17 cellular contexts compared by ENCODE assay signal in the genomic region with DNA sequence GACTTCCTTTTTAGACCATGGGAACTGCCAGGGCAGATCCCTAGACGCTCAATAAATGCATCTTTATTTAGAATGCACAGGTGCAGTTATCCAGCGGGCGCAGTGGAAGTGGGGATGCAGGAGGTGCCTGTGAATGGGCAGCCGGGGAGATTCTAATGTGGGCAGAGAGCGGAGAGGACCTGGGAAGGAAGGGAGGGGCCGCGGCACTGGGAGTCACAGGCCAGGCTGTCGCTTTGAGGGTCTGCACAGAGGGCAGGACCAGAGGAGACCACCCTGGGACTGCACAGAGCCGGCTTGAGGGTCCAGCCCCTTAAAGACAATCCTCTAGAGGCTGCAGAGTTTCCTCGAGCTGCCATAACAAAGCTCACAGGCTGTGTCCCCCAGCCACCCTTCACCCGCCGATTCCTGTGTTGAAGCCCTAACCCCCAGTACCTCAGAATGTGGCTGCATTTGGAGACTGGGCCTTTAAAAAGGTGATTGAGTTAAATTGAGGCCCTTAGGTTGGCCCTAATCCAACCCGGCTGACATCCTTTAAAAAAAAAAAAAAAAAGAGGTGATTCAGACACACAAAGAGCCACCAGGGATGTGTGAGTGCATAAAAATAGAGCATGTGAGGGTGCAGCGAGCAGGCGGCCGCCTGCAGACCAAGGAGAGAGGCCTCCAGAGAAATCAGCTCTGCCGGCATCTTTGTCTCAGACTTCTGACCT. TPM values are rescaled to one million over a fixed set of nuclear protein-coding genes. Genes with fewer than 3 reads are reported as not detected.
A peak's percentile ranks its signal among the peaks of the same experiment; 100 is the strongest.
DNase-seq lines count a peak whose midpoint lies in the region; ATAC-seq and TF ChIP-seq lines count a peak whose summit lies in the region.
"Had no signal": no experiment of that assay in that cellular context is flagged by ENCODE, and none has a peak within 500 bp of the region (broad histone marks: within the 10 kb centered on the region; RNA-seq: fewer than 3 reads in every experiment).

No MANE protein-coding gene starts in this region.

- H3K4me3 ChIP-seq in CD4-positive, CD25-positive, alpha-beta regulatory T cell (ENCODE audit: low read depth, low read length): no peak overlapping the region
- no peak overlapping the region for H3K4me3 ChIP-seq in naive thymus-derived CD4-positive, alpha-beta T cell (ENCODE audit: low read length)
- no peak overlapping the region for H3K4me3 ChIP-seq in hepatocyte
- H3K4me3 ChIP-seq: PC-9 had no signal

- CTCF ChIA-PET in MCF 10A (lab: Yijun Ruan, JAX): interaction anchor here (0.6 kb wide), 1 partner anchor 85 kb away, joined by 3 read pairs; no protein-coding TSS in a partner anchor
- CTCF ChIA-PET in naive thymus-derived CD4-positive, alpha-beta T cell (lab: Charles Lee): interaction anchor here (1.8 kb wide), 1 partner anchor 54 kb away, joined by 4 read pairs; no protein-coding TSS in a partner anchor

- no peak for DNase-seq in CD4-positive, CD25-positive, alpha-beta regulatory T cell
- peak; percentile 26 for DNase-seq in MCF 10A (ENCODE audit: unreplicated experiment)
- no peak for DNase-seq in naive thymus-derived CD4-positive, alpha-beta T cell
- DNase-seq in A172 (ENCODE audit: low spot score): no peak
- DNase-seq in dermis blood vessel endothelial cell: no peak
- no peak for DNase-seq in hepatocyte (ENCODE audit: low spot score)
- DNase-seq: DMS 273 treated with DMSO at 0.1 percent for 48 hours, H9, NCI-H1694 treated with DMSO at 0.1 percent for 48 hours, NCI-H510A treated with DMSO at 0.1 percent for 48 hours, trophoblast cell, WERI-Rb-1 had no signal

- no peaks in the 10 kb centered on the region for H3K27me3 ChIP-seq in CD4-positive, CD25-positive, alpha-beta regulatory T cell (ENCODE audit: control insufficient read depth, insufficient read depth, low read length)
- H3K27me3 ChIP-seq in naive thymus-derived CD4-positive, alpha-beta T cell (ENCODE audit: control insufficient read depth in 2 of 2, insufficient read depth in 2 of 2, low read length in 2 of 2): no peaks in the 10 kb centered on the region
- no peaks in the 10 kb centered on the region for H3K27me3 ChIP-seq in hepatocyte

- H3K4me3 Mint-ChIP-seq in CD4-positive, CD25-positive, alpha-beta regulatory T cell: peak overlapping the region in 1 of 4 donors; percentile 13
- H3K4me3 Mint-ChIP-seq in MCF 10A (ENCODE audit: unreplicated experiment): no peak overlapping the region
- H3K4me3 Mint-ChIP-seq in naive thymus-derived CD4-positive, alpha-beta T cell: no peak overlapping the region
- H3K4me3 Mint-ChIP-seq: activated naive CD8-positive, alpha-beta T cell; H9 had no signal

- H4K20me1 ChIP-seq in hepatocyte (ENCODE audit: insufficient read depth, poor library complexity, severe bottlenecking): no peaks in the 10 kb centered on the region

- 82% methylated on average over 17 of the region's 17 CpGs for WGBS in hepatocyte (ENCODE audit: low lambda C conversion rate, missing lambda C conversion rate)

- no peak overlapping the region for H3K27ac ChIP-seq in CD4-positive, CD25-positive, alpha-beta regulatory T cell (ENCODE audit: insufficient read depth, low read length, poor library complexity, severe bottlenecking)
- peak overlapping the region; percentile 31 for H3K27ac ChIP-seq in KOPT-K1 (ENCODE audit: low read depth, low read length, poor library complexity, severe bottlenecking)
- no peak overlapping the region for H3K27ac ChIP-seq in naive thymus-derived CD4-positive, alpha-beta T cell (ENCODE audit: low read depth, low read length)
- H3K27ac ChIP-seq in hepatocyte: no peak overlapping the region
- H3K27ac ChIP-seq: KMS-11, PC-9, WERI-Rb-1 had no signal

- H3K9me3 ChIP-seq in CD4-positive, CD25-positive, alpha-beta regulatory T cell (ENCODE audit: control insufficient read depth in 2 of 2, low read length in 2 of 2): no peaks in the 10 kb centered on the region
- H3K9me3 ChIP-seq in KOPT-K1 (ENCODE audit: insufficient read depth, low read length, poor library complexity, severe bottlenecking) (peaks cover 8% of the 10 kb centered on the region), hepatocyte (ENCODE audit: low read depth) (no peaks in the 10 kb centered on the region)
- H3K9me3 ChIP-seq in naive thymus-derived CD4-positive, alpha-beta T cell (ENCODE audit: control insufficient read depth in 2 of 3, low read length in 3 of 3): no peaks in the 10 kb centered on the region

- H3K36me3 Mint-ChIP-seq in CD4-positive, CD25-positive, alpha-beta regulatory T cell: peaks cover 4% of the 10 kb centered on the region
- H3K36me3 Mint-ChIP-seq in MCF 10A (ENCODE audit: insufficient read depth, unreplicated experiment): no peaks in the 10 kb centered on the region
- peaks cover 0 to 8% (median 0%) of the 10 kb centered on the region in 5 donors for H3K36me3 Mint-ChIP-seq in naive thymus-derived CD4-positive, alpha-beta T cell
- H3K36me3 Mint-ChIP-seq: activated naive CD8-positive, alpha-beta T cell had no signal

- no peak for TF ChIP-seq CTCF in MCF 10A (IDR thresholded peaks at IDR 0.05; ENCODE audit: unreplicated experiment)
- no peak for TF ChIP-seq CTCF in hepatocyte (IDR thresholded peaks at IDR 0.05; ENCODE audit: poor library complexity)

- peaks cover 0 to 1% (median 0%) of the 10 kb centered on the region in 7 donors for H3K9me3 Mint-ChIP-seq in CD4-positive, CD25-positive, alpha-beta regulatory T cell
- H3K9me3 Mint-ChIP-seq in MCF 10A (ENCODE audit: unreplicated experiment): no peaks in the 10 kb centered on the region
- peaks cover 0 to 8% (median 0%) of the 10 kb centered on the region in 11 donors for H3K9me3 Mint-ChIP-seq in naive thymus-derived CD4-positive, alpha-beta T cell

- BruUV-seq in MCF 10A (replicated peaks; lab: Mats Ljungman, UMichigan): no TSS peak

- peaks cover 36% of the 10 kb centered on the region for H3K4me1 ChIP-seq in CD4-positive, CD25-positive, alpha-beta regulatory T cell (ENCODE audit: control insufficient read depth, insufficient read depth, low read length, poor library complexity, severe bottlenecking)
- peaks cover 24 to 75% of the 10 kb centered on the region in 2 donors for H3K4me1 ChIP-seq in naive thymus-derived CD4-positive, alpha-beta T cell (ENCODE audit: control insufficient read depth in 2 of 2, insufficient read depth in 2 of 2, low read length in 2 of 2)
- H3K4me1 ChIP-seq in hepatocyte (ENCODE audit: insufficient read depth): no peaks in the 10 kb centered on the region

- intact Hi-C loops in MCF 10A (cut with micrococcal nuclease): no loop called here
- intact Hi-C loops in naive thymus-derived CD4-positive, alpha-beta T cell (cut with micrococcal nuclease): no loop called here

- H3K27me3 Mint-ChIP-seq in CD4-positive, CD25-positive, alpha-beta regulatory T cell: peaks cover 2% of the 10 kb centered on the region
- H3K27me3 Mint-ChIP-seq in MCF 10A (ENCODE audit: insufficient read depth, unreplicated experiment): no peaks in the 10 kb centered on the region
- H3K27me3 Mint-ChIP-seq in naive thymus-derived CD4-positive, alpha-beta T cell: no peaks in the 10 kb centered on the region
- H3K27me3 Mint-ChIP-seq: activated naive CD8-positive, alpha-beta T cell had no signal

- no peaks in the 10 kb centered on the region for H3K9me2 ChIP-seq in hepatocyte (replicated peaks; ENCODE audit: insufficient read depth)

- no peaks in the 10 kb centered on the region for H3K79me2 ChIP-seq in hepatocyte

- no peak overlapping the region for H3K4me2 ChIP-seq in hepatocyte
- H3K4me2 ChIP-seq: KMS-11, PC-9 had no signal

- peak overlapping the region; percentile 66 to 83 (median 71) for H3K27ac Mint-ChIP-seq in CD4-positive, CD25-positive, alpha-beta regulatory T cell
- no peak overlapping the region for H3K27ac Mint-ChIP-seq in MCF 10A (ENCODE audit: low read depth, unreplicated experiment)
- H3K27ac Mint-ChIP-seq in naive thymus-derived CD4-positive, alpha-beta T cell: peak overlapping the region in 7 of 9 donors; percentile 5 to 84 (median 28)
- H3K27ac Mint-ChIP-seq: activated naive CD8-positive, alpha-beta T cell had no signal

- no peak for ATAC-seq in CD4-positive, CD25-positive, alpha-beta regulatory T cell (ENCODE audit: low read depth in 2 of 2)
- no peak for ATAC-seq in naive thymus-derived CD4-positive, alpha-beta T cell
- ATAC-seq in GM19035 (IDR thresholded peaks at IDR 0.05; ENCODE audit: unreplicated experiment): no peak

- H2AFZ ChIP-seq in hepatocyte: no peak overlapping the region
- H2AFZ ChIP-seq: PC-9 had no signal

- H3K4me1 Mint-ChIP-seq in CD4-positive, CD25-positive, alpha-beta regulatory T cell: peaks cover 4 to 64% (median 35%) of the 10 kb centered on the region in 4 donors
- peaks cover 4% of the 10 kb centered on the region for H3K4me1 Mint-ChIP-seq in MCF 10A (ENCODE audit: insufficient read depth, unreplicated experiment)
- H3K4me1 Mint-ChIP-seq in naive thymus-derived CD4-positive, alpha-beta T cell: peaks cover 12 to 68% (median 44%) of the 10 kb centered on the region in 7 donors

- H3K36me3 ChIP-seq in CD4-positive, CD25-positive, alpha-beta regulatory T cell (ENCODE audit: control insufficient read depth, insufficient read depth, low read length): no peaks in the 10 kb centered on the region
- H3K36me3 ChIP-seq in KOPT-K1 (ENCODE audit: insufficient read depth, low read length) (no peaks in the 10 kb centered on the region), hepatocyte (replicated peaks; ENCODE audit: insufficient read depth, low read depth) (no peaks in the 10 kb centered on the region)
- no peaks in the 10 kb centered on the region for H3K36me3 ChIP-seq in naive thymus-derived CD4-positive, alpha-beta T cell (ENCODE audit: control insufficient read depth in 2 of 3, insufficient read depth in 3 of 3, low read length in 3 of 3)
- H3K36me3 ChIP-seq: WERI-Rb-1 had no signal

- POLR2A ChIA-PET in MCF 10A (lab: Yijun Ruan, JAX): no interaction called here
- POLR2A ChIA-PET in naive thymus-derived CD4-positive, alpha-beta T cell (lab: Charles Lee): interaction anchor here (0.7 to 2.9 kb wide), 3 partner anchors 10 to 646 kb away, joined by 3 to 19 read pairs (median 5); partner anchors contain the start of genes CINP and TECPR2

RNA-seq across cellular contexts. Expression of gene PPP2R5C, which starts 44.4 kb away (rescaled TPM):
- total RNA-seq in CD4-positive, CD25-positive, alpha-beta regulatory T cell: 650 TPM
- polyA plus RNA-seq in CD4-positive, CD25-positive, alpha-beta regulatory T cell: 100 to 1,000 TPM; 244 to 294 (median 270) TPM
- total RNA-seq in MCF 10A (2022) (118 and 122 TPM in 2 replicates), dermis blood vessel endothelial cell (80.8 and 88.9 TPM in 2 replicates), hepatocyte (69.0 and 78.0 TPM in 2 replicates)
- 100 to 1,000 TPM; 266 to 449 (median 405) TPM for total RNA-seq in naive thymus-derived CD4-positive, alpha-beta T cell
- 100 to 1,000 TPM; 155 to 181 TPM for polyA plus RNA-seq in naive thymus-derived CD4-positive, alpha-beta T cell
- 87.4 and 106 TPM in 2 replicates for total RNA-seq in A172 (2014; rRNA removed; shearing (Covaris generic))
- 46.8 and 47.4 TPM in 2 replicates for polyA plus RNA-seq in hepatocyte
